Comparison of ENCODE assay signal across 8 cellular contexts in genomic region chr13:52011690-52012511, GRCh38. TPM values are rescaled to one million over a fixed set of nuclear protein-coding genes. Genes with fewer than 3 reads are reported as not detected.
A peak's percentile ranks its signal among the peaks of the same experiment; 100 is the strongest.
DNase-seq lines count a peak whose midpoint lies in the region; ATAC-seq and TF ChIP-seq lines count a peak whose summit lies in the region.

Gene ALG11 (plus strand): TSS chr13:52012398. CDS start chr13:52012419, 21 bp downstream.

- ATAC-seq in GM19395 (IDR thresholded peaks at IDR 0.05; ENCODE audit: unreplicated experiment) (peak; percentile 99), HG03565 (IDR thresholded peaks at IDR 0.05; ENCODE audit: unreplicated experiment) (peak; percentile 99), right lobe of liver (peak; percentile 97 to 99 (median 97))

- H3K4me1 ChIP-seq in right lobe of liver, result peaks cover 0 to 25% (median 7%) of the 10 kb centered on the region in 4 donors

- H3K27me3 ChIP-seq in dorsolateral prefrontal cortex (no peaks in the 10 kb centered on the region), right lobe of liver (no peaks in the 10 kb centered on the region)

- intact Hi-C loops in dorsolateral prefrontal cortex (cut with DNase I) (loop anchor here (5.0 to 10.0 kb wide), 4 partner anchors 115 to 443 kb away; partner anchors contain the start of genes VPS36 (in 2 of the 2), CKAP2 (in 1 of the 2), DHRS12 (in 1 of the 2) and NEK5 (in 1 of the 2)), right lobe of liver (cut with DNase I) (no loop called here)

- DNase-seq in NCI-H774 (lab: John Stamatoyannopoulos, UW) (peak; percentile 89), dorsolateral prefrontal cortex (peak; percentile 99 to 100 (median 99)), right lobe of liver (peak; percentile 99 to 100 (median 99))
- peak; percentile 100 for DNase-seq in activated CD4-positive, alpha-beta T cell treated with anti-CD3 and anti-CD28 coated beads, Interleukin-2, amount 50 U/mL, for 4 hours
- DNase-seq in stimulated activated CD4-positive, alpha-beta T cell treated with anti-CD3 and anti-CD28 coated beads, Interleukin-4, amount 100 ng/mL, for 4 hours, result peak; percentile 99 to 100

- no peaks in the 10 kb centered on the region for H3K36me3 ChIP-seq in right lobe of liver

- H3K4me3 ChIP-seq in dorsolateral prefrontal cortex (peak within 1 kb of the TSS; percentile 64 to 100 (median 92)), right lobe of liver (peak within 1 kb of the TSS; percentile 92 to 94 (median 93))

- 0% methylated on average over 13 of the region's 79 CpGs for WGBS in right lobe of liver (ENCODE audit: insufficient coverage, low coverage, low lambda C conversion rate, missing lambda C conversion rate)

- peak; percentile 90 for TF ChIP-seq POLR2A in right lobe of liver (IDR thresholded peaks at IDR 0.05)

- H3K9me3 ChIP-seq in right lobe of liver, result no peaks in the 10 kb centered on the region

- H3K27ac ChIP-seq in C4-2B, result peak within 1 kb of the TSS; percentile 70
- H3K27ac ChIP-seq in dorsolateral prefrontal cortex, result peak within 1 kb of the TSS in 53 of 59 donors; percentile 2 to 85 (median 70)
- peak within 1 kb of the TSS; percentile 73 to 80 (median 78) for H3K27ac ChIP-seq in right lobe of liver

- TF ChIP-seq CTCF in C4-2B (conservative IDR thresholded peaks at IDR 0.05) (no peak), dorsolateral prefrontal cortex (IDR thresholded peaks at IDR 0.05 in 54 of 56, conservative IDR thresholded peaks at IDR 0.05 in 2 of 56; ENCODE audit: low read depth in 1 of 56, partially characterized antibody in 56 of 56) (peak in 26 of 56 donors; percentile 2 to 49 (median 22)), right lobe of liver (IDR thresholded peaks at IDR 0.05) (no peak)

RNA-seq across cellular contexts. Expression of gene ALG11, which starts in this region (rescaled TPM):
- total RNA-seq in dorsolateral prefrontal cortex, result 10 to 100 TPM; 21.8 to 45.8 (median 34.2) TPM
- 10 to 100 TPM in 5 of 6 experiments, 1 to 10 TPM in 1; 8.8 to 23.0 (median 15.4) TPM for total RNA-seq in right lobe of liver

Comparison
In these comparisons a context has a peak if more than half of its experiments do, and no peak if none do; other contexts are left out.
1. Peak in every context shown above with its lines: DNase-seq, ATAC-seq, H3K4me3 ChIP-seq and H3K27ac ChIP-seq.
2. intact Hi-C loops: an anchor here in dorsolateral prefrontal cortex (5.0 to 10.0 kb wide); none called in right lobe of liver.